In genomic region chr2:50879457-50879856, GRCh38 we compare ENCODE assay signal across 1 cellular context.
TF ChIP-seq lines count a peak whose summit lies in the region.

No MANE protein-coding gene starts in this region.

TF ChIP-seq in GM12878, 131 proteins besides CTCF, POLR2A, EP300 and RAD21 (continued from another document):
- TF ChIP-seq CUX1 (IDR thresholded peaks at IDR 0.05; ENCODE audit: insufficient replicate concordance, low read depth, low read length) = no peak
- no peak for TF ChIP-seq ZNF384 (IDR thresholded peaks at IDR 0.05; ENCODE audit: borderline replicate concordance, low read depth, low read length)
- TF ChIP-seq, protein P1, sequence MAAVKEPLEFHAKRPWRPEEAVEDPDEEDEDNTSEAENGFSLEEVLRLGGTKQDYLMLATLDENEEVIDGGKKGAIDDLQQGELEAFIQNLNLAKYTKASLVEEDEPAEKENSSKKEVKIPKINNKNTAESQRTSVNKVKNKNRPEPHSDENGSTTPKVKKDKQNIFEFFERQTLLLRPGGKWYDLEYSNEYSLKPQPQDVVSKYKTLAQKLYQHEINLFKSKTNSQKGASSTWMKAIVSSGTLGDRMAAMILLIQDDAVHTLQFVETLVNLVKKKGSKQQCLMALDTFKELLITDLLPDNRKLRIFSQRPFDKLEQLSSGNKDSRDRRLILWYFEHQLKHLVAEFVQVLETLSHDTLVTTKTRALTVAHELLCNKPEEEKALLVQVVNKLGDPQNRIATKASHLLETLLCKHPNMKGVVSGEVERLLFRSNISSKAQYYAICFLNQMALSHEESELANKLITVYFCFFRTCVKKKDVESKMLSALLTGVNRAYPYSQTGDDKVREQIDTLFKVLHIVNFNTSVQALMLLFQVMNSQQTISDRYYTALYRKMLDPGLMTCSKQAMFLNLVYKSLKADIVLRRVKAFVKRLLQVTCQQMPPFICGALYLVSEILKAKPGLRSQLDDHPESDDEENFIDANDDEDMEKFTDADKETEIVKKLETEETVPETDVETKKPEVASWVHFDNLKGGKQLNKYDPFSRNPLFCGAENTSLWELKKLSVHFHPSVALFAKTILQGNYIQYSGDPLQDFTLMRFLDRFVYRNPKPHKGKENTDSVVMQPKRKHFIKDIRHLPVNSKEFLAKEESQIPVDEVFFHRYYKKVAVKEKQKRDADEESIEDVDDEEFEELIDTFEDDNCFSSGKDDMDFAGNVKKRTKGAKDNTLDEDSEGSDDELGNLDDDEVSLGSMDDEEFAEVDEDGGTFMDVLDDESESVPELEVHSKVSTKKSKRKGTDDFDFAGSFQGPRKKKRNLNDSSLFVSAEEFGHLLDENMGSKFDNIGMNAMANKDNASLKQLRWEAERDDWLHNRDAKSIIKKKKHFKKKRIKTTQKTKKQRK (IDR thresholded peaks at IDR 0.05; ENCODE audit: low read depth, low read length) = no peak
- TF ChIP-seq EZH2 (IDR thresholded peaks at IDR 0.05; ENCODE audit: borderline replicate concordance, control insufficient read depth, low read depth, low read length) = no peak
- no peak for TF ChIP-seq RB1 (IDR thresholded peaks at IDR 0.05; ENCODE audit: borderline replicate concordance)
- TF ChIP-seq RUNX3 (IDR thresholded peaks at IDR 0.05; ENCODE audit: low read length) = no peak
- no peak for TF ChIP-seq RAD51 (IDR thresholded peaks at IDR 0.05)
- TF ChIP-seq TARDBP (IDR thresholded peaks at IDR 0.05; ENCODE audit: borderline replicate concordance) = no peak
- TF ChIP-seq BCL3 (IDR thresholded peaks at IDR 0.05; ENCODE audit: borderline replicate concordance, insufficient read depth, low read depth, low read length, poor library complexity, severe bottlenecking) = no peak
- TF ChIP-seq ZZZ3 (IDR thresholded peaks at IDR 0.05; ENCODE audit: control insufficient read depth, insufficient read length, low read depth) = no peak
- no peak for TF ChIP-seq CBFB (IDR thresholded peaks at IDR 0.05; ENCODE audit: low read depth)
- TF ChIP-seq, protein P2, sequence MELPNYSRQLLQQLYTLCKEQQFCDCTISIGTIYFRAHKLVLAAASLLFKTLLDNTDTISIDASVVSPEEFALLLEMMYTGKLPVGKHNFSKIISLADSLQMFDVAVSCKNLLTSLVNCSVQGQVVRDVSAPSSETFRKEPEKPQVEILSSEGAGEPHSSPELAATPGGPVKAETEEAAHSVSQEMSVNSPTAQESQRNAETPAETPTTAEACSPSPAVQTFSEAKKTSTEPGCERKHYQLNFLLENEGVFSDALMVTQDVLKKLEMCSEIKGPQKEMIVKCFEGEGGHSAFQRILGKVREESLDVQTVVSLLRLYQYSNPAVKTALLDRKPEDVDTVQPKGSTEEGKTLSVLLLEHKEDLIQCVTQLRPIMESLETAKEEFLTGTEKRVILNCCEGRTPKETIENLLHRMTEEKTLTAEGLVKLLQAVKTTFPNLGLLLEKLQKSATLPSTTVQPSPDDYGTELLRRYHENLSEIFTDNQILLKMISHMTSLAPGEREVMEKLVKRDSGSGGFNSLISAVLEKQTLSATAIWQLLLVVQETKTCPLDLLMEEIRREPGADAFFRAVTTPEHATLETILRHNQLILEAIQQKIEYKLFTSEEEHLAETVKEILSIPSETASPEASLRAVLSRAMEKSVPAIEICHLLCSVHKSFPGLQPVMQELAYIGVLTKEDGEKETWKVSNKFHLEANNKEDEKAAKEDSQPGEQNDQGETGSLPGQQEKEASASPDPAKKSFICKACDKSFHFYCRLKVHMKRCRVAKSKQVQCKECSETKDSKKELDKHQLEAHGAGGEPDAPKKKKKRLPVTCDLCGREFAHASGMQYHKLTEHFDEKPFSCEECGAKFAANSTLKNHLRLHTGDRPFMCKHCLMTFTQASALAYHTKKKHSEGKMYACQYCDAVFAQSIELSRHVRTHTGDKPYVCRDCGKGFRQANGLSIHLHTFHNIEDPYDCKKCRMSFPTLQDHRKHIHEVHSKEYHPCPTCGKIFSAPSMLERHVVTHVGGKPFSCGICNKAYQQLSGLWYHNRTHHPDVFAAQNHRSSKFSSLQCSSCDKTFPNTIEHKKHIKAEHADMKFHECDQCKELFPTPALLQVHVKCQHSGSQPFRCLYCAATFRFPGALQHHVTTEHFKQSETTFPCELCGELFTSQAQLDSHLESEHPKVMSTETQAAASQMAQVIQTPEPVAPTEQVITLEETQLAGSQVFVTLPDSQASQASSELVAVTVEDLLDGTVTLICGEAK (IDR thresholded peaks at IDR 0.05; ENCODE audit: borderline replicate concordance) = no peak
- TF ChIP-seq CREM (IDR thresholded peaks at IDR 0.05; ENCODE audit: low read depth) = no peak
- no peak for TF ChIP-seq ELK1 (IDR thresholded peaks at IDR 0.05; ENCODE audit: low read depth, low read length)
TF ChIP-seq in GM12878: peak in this region for 0.
